16 cellular contexts compared by ENCODE assay signal in the genomic region with DNA sequence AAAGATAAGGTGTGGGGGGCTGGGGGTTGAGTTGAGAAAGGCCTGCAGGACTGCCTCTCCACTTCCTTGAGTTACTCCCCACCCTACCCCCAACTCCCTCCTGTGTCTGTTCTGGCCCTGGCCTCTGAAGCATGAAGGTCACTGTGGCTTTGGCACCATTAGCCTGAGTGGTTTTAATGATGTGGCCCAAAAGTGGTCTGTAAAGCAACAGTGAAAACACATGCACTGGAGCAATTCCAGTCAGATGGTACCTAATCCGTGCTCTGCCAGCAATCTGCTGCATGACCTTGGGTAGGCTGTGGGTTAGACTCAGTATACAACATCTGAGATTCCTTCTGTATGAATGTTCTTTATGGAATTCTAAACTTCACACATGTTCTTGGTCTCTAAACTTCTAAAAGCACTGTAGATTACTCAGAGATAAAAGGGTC.
DNase-seq lines count a peak whose midpoint lies in the region; ATAC-seq, FAIRE-seq and TF ChIP-seq lines count a peak whose summit lies in the region.
"Had no signal": no experiment of that assay in that cellular context is flagged by ENCODE, and none has a peak within 500 bp of the region (broad histone marks: within the 10 kb centered on the region; RNA-seq: fewer than 3 reads in every experiment).

No MANE protein-coding gene starts in this region.

- no peak for TF ChIP-seq CTCF in RWPE2 (IDR thresholded peaks at IDR 0.05; ENCODE audit: poor library complexity, severe bottlenecking)

- no peaks in the 10 kb centered on the region for H3K27me3 ChIP-seq in RWPE2 (ENCODE audit: insufficient read depth, poor library complexity, severe bottlenecking)

- H3K27ac ChIP-seq in RWPE2 (ENCODE audit: poor library complexity, severe bottlenecking): peak overlapping the region; percentile 9
- no peak overlapping the region for H3K27ac ChIP-seq in substantia nigra (ENCODE audit: low read depth, low read length, poor library complexity, severe bottlenecking)
- H3K27ac ChIP-seq: cardiac muscle cell, thoracic aorta had no signal

- no peak for FAIRE-seq in urothelium cell line (lab: Jason Lieb, UNC)
- FAIRE-seq: A204.1 had no signal

- ATAC-seq in RWPE2 (ENCODE audit: low read depth): peak; percentile 64

- H3K36me3 ChIP-seq in RWPE2 (ENCODE audit: low read depth): no peaks in the 10 kb centered on the region
- H3K36me3 ChIP-seq: cardiac muscle cell, thoracic aorta had no signal

- no peak overlapping the region for H3K4me3 ChIP-seq in RWPE2 (ENCODE audit: severe bottlenecking)
- H3K4me3 ChIP-seq: cardiac muscle cell, thoracic aorta had no signal

- peaks cover 33% of the 10 kb centered on the region for H3K4me1 ChIP-seq in RWPE2 (ENCODE audit: insufficient read depth, poor library complexity, severe bottlenecking)

- in situ Hi-C loops in G401 (cut with HindIII; ENCODE audit: low sequenced_read_pairs): no loop called here

- DNase-seq in NCI-H82 (lab: John Stamatoyannopoulos, UW) (peak; percentile 43), NCI-H82 treated with DMSO at 0.1 percent for 48 hours (lab: John Stamatoyannopoulos, UW; ENCODE audit: unreplicated experiment) (no peak), RWPE2 (ENCODE audit: low spot score) (no peak), fibroblast of peridontal ligament (ENCODE audit: extremely low read depth) (peak; percentile 69), urothelium cell line (ENCODE audit: low spot score) (peak; percentile 50), substantia nigra (lab: John Stamatoyannopoulos, UW) (no peak), RKO (ENCODE audit: low spot score) (no peak), G401 (ENCODE audit: low spot score) (no peak)
- DNase-seq: activated CD4-positive, alpha-beta T cell treated with anti-CD3 and anti-CD28 coated beads, Interleukin-2, amount 50 U/mL, for 1 hour; hypothalamus; mammary epithelial cell; occipital lobe; stimulated activated CD4-positive, alpha-beta T cell treated with anti-CD3 and anti-CD28 coated beads, Interleukin-15, amount 100 ng/mL, for 24 hours had no signal

- no peaks in the 10 kb centered on the region for H3K9me3 ChIP-seq in RWPE2 (ENCODE audit: severe bottlenecking)
- H3K9me3 ChIP-seq: thoracic aorta had no signal

Comparison
In these comparisons a context has a peak if more than half of its experiments do, and no peak if none do; other contexts are left out.
1. DNase-seq: peak in NCI-H82 (single experiment), fibroblast of peridontal ligament (single experiment) and urothelium cell line (single experiment); none in NCI-H82 treated with DMSO at 0.1 percent for 48 hours (single experiment), RWPE2 (single experiment), substantia nigra (0 of 49), RKO (single experiment) and G401 (single experiment).